Comparison of ENCODE assay signal across 16 cellular contexts in genomic region chr6:152173957-152174356, GRCh38.
DNase-seq lines count a peak whose midpoint lies in the region; ATAC-seq, FAIRE-seq and TF ChIP-seq lines count a peak whose summit lies in the region.
"Had no signal": no experiment of that assay in that cellular context is flagged by ENCODE, and none has a peak within 500 bp of the region (broad histone marks: within the 10 kb centered on the region; RNA-seq: fewer than 3 reads in every experiment).

No MANE protein-coding gene starts in this region.

- H3K4me3 ChIP-seq in left ventricle myocardium inferior, result no peak overlapping the region
- H3K4me3 ChIP-seq in PC-9, result no peak overlapping the region
- no peak overlapping the region for H3K4me3 ChIP-seq in epithelial cell of esophagus (ENCODE audit: low read length)
- H3K4me3 ChIP-seq in kidney (ENCODE audit: low read length in 2 of 2), result no peak overlapping the region

- peaks cover 65% of the 10 kb centered on the region for H3K36me3 Mint-ChIP-seq in stimulated activated effector memory CD8-positive, alpha-beta T cell treated with anti-CD3 and anti-CD28 coated beads, Interleukin-12 subunit alpha, Interleukin-12 subunit beta, amount 100 ng/mL, for 72 hours

- DNase-seq in left ventricle myocardium inferior (no peak), left cardiac atrium (no peak), PC-9 (peak in 1 of 2 experiments; percentile 66), epithelial cell of esophagus (ENCODE audit: low read depth) (peak; percentile 71), dermis blood vessel endothelial cell (no peak), HTR-8/SVneo (ENCODE audit: insufficient read length, low spot score) (no peak), kidney (no peak)
- no peak for DNase-seq in stimulated activated effector memory CD8-positive, alpha-beta T cell treated with anti-CD3 and anti-CD28 coated beads, Interleukin-12 subunit alpha, Interleukin-12 subunit beta, amount 100 ng/mL, for 72 hours (ENCODE audit: low spot score in 2 of 2)
- DNase-seq: BE2C, EL, IMR-90, NCI-H1436, NCI-H2029 treated with DMSO at 0.1 percent for 48 hours, NCI-H510A treated with DMSO at 0.1 percent for 48 hours, SHP77 treated with DMSO at 0.1 percent for 48 hours had no signal

- H3F3A ChIP-seq in PC-9 (ENCODE audit: insufficient read depth, low read depth), result no peaks in the 10 kb centered on the region

- POLR2A ChIA-PET in PC-9 (lab: Charles Lee; ENCODE audit: unreplicated experiment), result no interaction called here

- no peaks in the 10 kb centered on the region for H4K20me1 ChIP-seq in PC-9 (ENCODE audit: insufficient read depth)

- TF ChIP-seq CTCF in left ventricle myocardium inferior (IDR thresholded peaks at IDR 0.05; ENCODE audit: borderline replicate concordance) (no peak), PC-9 (conservative IDR thresholded peaks at IDR 0.05) (no peak), epithelial cell of esophagus (IDR thresholded peaks at IDR 0.05; ENCODE audit: insufficient read depth, low read depth, low read length, missing control alignments) (no peak), kidney (IDR thresholded peaks at IDR 0.05; ENCODE audit: borderline replicate concordance, extremely low read depth, insufficient read depth) (no peak)

- BruUV-seq in PC-9 (replicated peaks; lab: Mats Ljungman, UMichigan), result no TSS peak

- no peaks in the 10 kb centered on the region for H3K9me3 Mint-ChIP-seq in stimulated activated effector memory CD8-positive, alpha-beta T cell treated with anti-CD3 and anti-CD28 coated beads, Interleukin-12 subunit alpha, Interleukin-12 subunit beta, amount 100 ng/mL, for 72 hours

- no peak overlapping the region for H3K9ac ChIP-seq in kidney (ENCODE audit: low read length in 2 of 2)

- H3K4me1 Mint-ChIP-seq in stimulated activated effector memory CD8-positive, alpha-beta T cell treated with anti-CD3 and anti-CD28 coated beads, Interleukin-12 subunit alpha, Interleukin-12 subunit beta, amount 100 ng/mL, for 72 hours, result peaks cover 32% of the 10 kb centered on the region

- H3K9me3 ChIP-seq in left ventricle myocardium inferior (replicated peaks) (no peaks in the 10 kb centered on the region), PC-9 (ENCODE audit: insufficient read depth, low read depth) (0 out of 2 replicates have a peak, but pooled peaks cover 3% of the 10 kb centered on the region), kidney (ENCODE audit: control insufficient read depth in 1 of 2, low read length in 2 of 2) (no peaks in the 10 kb centered on the region)
- H3K9me3 ChIP-seq: BE2C had no signal

- FAIRE-seq in HTR-8/SVneo (lab: Jason Lieb, UNC) (no peak), kidney (lab: Jason Lieb, UNC) (no peak)
- FAIRE-seq: RCC 7860 had no signal

- H3K36me3 ChIP-seq in left ventricle myocardium inferior, result peaks cover 42% of the 10 kb centered on the region
- H3K36me3 ChIP-seq in PC-9 (ENCODE audit: low read depth), result no peaks in the 10 kb centered on the region
- peaks cover 14 to 29% of the 10 kb centered on the region in 2 donors for H3K36me3 ChIP-seq in kidney (ENCODE audit: control insufficient read depth in 1 of 2, insufficient read depth in 2 of 2, low read length in 2 of 2)
- H3K36me3 ChIP-seq: BE2C had no signal

- H3K4me1 ChIP-seq in left ventricle myocardium inferior (peaks cover 44% of the 10 kb centered on the region), PC-9 (replicated peaks; ENCODE audit: insufficient read depth) (peaks cover 12% of the 10 kb centered on the region), kidney (ENCODE audit: control insufficient read depth in 1 of 2, insufficient read depth in 1 of 2, low read depth in 1 of 2, low read length in 2 of 2) (no peaks in the 10 kb centered on the region)
- H3K4me1 ChIP-seq: BE2C had no signal

- H3K4me3 Mint-ChIP-seq in stimulated activated effector memory CD8-positive, alpha-beta T cell treated with anti-CD3 and anti-CD28 coated beads, Interleukin-12 subunit alpha, Interleukin-12 subunit beta, amount 100 ng/mL, for 72 hours, result no peak overlapping the region

- H3K27ac Mint-ChIP-seq in stimulated activated effector memory CD8-positive, alpha-beta T cell treated with anti-CD3 and anti-CD28 coated beads, Interleukin-12 subunit alpha, Interleukin-12 subunit beta, amount 100 ng/mL, for 72 hours, result peak overlapping the region; percentile 63

- no peaks in the 10 kb centered on the region for H3K9me2 ChIP-seq in PC-9 (ENCODE audit: insufficient read depth)

- intact Hi-C loops in left ventricle myocardium inferior (cut with micrococcal nuclease) (no loop called here), left cardiac atrium (cut with DNase I) (no loop called here), PC-9 (cut with micrococcal nuclease; ENCODE audit: unreplicated experiment) (no loop called here), kidney (cut with DNase I) (no loop called here)

- H3K27me3 ChIP-seq in left ventricle myocardium inferior (ENCODE audit: low read depth) (no peaks in the 10 kb centered on the region), PC-9 (ENCODE audit: insufficient read depth, low read depth) (no peaks in the 10 kb centered on the region)
- H3K27me3 ChIP-seq: BE2C had no signal

- CTCF ChIA-PET in PC-9 (lab: Charles Lee), result no interaction called here

- no peaks in the 10 kb centered on the region for H3K79me2 ChIP-seq in PC-9 (ENCODE audit: low read depth)

- H3K27ac ChIP-seq in left ventricle myocardium inferior (replicated peaks) (peak overlapping the region; percentile 64), PC-9 (peak overlapping the region; percentile 40; the same call in 1 of the 2 replicates), kidney (ENCODE audit: low read depth in 2 of 2, low read length in 2 of 2) (no peak overlapping the region)

- H2AFZ ChIP-seq in PC-9, result no peak overlapping the region

- H3K4me2 ChIP-seq in PC-9, result peak overlapping the region; percentile 35; the same call in 1 of the 2 replicates

- no peak for ATAC-seq in left cardiac atrium
- ATAC-seq in stimulated activated effector memory CD8-positive, alpha-beta T cell treated with anti-CD3 and anti-CD28 coated beads, Interleukin-12 subunit alpha, Interleukin-12 subunit beta, amount 100 ng/mL, for 72 hours, result no peak

Comparison
In these comparisons a context has a peak if more than half of its experiments do, and no peak if none do; other contexts are left out.
1. H3K27ac ChIP-seq: peak in left ventricle myocardium inferior (single experiment) and PC-9 (single experiment); none in kidney (0 of 2).